ENCODE assay signal across 1 cellular context in the genomic region with DNA sequence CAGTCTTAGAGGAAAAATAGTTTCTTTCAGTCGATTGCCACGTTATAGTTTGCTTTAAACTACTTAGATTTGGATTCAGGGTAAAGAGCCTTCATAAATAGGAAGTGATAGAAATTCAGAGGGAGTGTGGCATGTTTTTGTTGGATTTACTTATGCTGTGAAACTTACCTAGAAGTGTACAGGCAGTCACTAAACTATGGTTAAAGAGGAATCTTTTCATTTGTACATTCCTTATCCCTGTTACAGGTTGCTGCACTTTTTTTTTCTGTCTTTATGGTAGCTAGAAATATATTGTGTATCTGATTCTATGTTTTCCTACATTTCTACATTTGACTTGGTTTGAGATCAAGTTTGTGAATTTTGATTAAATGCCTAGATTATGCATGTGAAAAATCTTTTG.
TF ChIP-seq lines count a peak whose summit lies in the region.

No MANE protein-coding gene starts in this region.

TF ChIP-seq in SK-N-SH, 30 proteins besides CTCF, POLR2A, EP300 and RAD21:
- no peak for TF ChIP-seq FOSL2 (IDR thresholded peaks at IDR 0.05; ENCODE audit: borderline replicate concordance, low read depth)
- no peak for TF ChIP-seq RFX5 (IDR thresholded peaks at IDR 0.05; ENCODE audit: low read length)
- no peak for TF ChIP-seq SIN3A (IDR thresholded peaks at IDR 0.05; ENCODE audit: borderline replicate concordance, low read depth, low read length)
- no peak for TF ChIP-seq MXI1 (IDR thresholded peaks at IDR 0.05; ENCODE audit: low read depth, low read length)
- no peak for TF ChIP-seq ELF1 (IDR thresholded peaks at IDR 0.05)
- TF ChIP-seq NFIC (IDR thresholded peaks at IDR 0.05; ENCODE audit: borderline replicate concordance): no peak
- TF ChIP-seq JUND (IDR thresholded peaks at IDR 0.05): no peak
- TF ChIP-seq NRF1 (IDR thresholded peaks at IDR 0.05; ENCODE audit: low read depth, low read length): no peak
- no peak for TF ChIP-seq GATA2 (CRISPR knock-in tag; IDR thresholded peaks at IDR 0.05)
- TF ChIP-seq SMC3 (IDR thresholded peaks at IDR 0.05; ENCODE audit: low read depth, low read length): no peak
- TF ChIP-seq, protein P1, sequence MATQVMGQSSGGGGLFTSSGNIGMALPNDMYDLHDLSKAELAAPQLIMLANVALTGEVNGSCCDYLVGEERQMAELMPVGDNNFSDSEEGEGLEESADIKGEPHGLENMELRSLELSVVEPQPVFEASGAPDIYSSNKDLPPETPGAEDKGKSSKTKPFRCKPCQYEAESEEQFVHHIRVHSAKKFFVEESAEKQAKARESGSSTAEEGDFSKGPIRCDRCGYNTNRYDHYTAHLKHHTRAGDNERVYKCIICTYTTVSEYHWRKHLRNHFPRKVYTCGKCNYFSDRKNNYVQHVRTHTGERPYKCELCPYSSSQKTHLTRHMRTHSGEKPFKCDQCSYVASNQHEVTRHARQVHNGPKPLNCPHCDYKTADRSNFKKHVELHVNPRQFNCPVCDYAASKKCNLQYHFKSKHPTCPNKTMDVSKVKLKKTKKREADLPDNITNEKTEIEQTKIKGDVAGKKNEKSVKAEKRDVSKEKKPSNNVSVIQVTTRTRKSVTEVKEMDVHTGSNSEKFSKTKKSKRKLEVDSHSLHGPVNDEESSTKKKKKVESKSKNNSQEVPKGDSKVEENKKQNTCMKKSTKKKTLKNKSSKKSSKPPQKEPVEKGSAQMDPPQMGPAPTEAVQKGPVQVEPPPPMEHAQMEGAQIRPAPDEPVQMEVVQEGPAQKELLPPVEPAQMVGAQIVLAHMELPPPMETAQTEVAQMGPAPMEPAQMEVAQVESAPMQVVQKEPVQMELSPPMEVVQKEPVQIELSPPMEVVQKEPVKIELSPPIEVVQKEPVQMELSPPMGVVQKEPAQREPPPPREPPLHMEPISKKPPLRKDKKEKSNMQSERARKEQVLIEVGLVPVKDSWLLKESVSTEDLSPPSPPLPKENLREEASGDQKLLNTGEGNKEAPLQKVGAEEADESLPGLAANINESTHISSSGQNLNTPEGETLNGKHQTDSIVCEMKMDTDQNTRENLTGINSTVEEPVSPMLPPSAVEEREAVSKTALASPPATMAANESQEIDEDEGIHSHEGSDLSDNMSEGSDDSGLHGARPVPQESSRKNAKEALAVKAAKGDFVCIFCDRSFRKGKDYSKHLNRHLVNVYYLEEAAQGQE (IDR thresholded peaks at IDR 0.05; ENCODE audit: low read depth, low read length): no peak
- no peak for TF ChIP-seq GABPA (IDR thresholded peaks at IDR 0.05; ENCODE audit: low read depth)
